In the genomic region with DNA sequence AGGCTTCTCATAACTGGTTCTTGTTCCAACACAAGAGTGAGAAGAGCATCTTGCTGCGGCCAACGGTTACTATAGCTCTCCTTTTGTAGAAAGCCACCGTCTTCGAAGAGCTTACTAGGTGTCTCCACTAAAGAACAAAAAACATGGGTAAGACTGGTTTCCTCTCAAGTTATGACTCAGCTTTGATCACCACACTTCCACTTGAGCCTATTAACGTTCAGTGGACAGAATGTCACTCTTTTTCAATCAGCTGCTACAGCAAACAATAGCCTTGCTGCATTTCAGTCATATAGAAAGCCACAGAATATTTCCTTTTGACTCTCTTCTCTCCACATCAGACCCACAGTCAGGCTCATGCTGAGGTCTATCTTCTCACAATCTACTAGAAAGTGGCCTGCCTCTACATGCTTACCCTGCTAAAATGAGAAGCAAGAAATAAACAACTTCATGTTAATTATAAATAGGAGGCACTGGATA, we compare ENCODE assay signal across 8 cellular contexts.
DNase-seq lines count a peak whose midpoint lies in the region; ATAC-seq and TF ChIP-seq lines count a peak whose summit lies in the region.
"Had no signal": no experiment of that assay in that cellular context is flagged by ENCODE, and none has a peak within 500 bp of the region (broad histone marks: within the 10 kb centered on the region; RNA-seq: fewer than 3 reads in every experiment).

No MANE protein-coding gene starts in this region.

- no peak overlapping the region for H3K4me3 ChIP-seq in esophagus muscularis mucosa
- no peak overlapping the region for H3K4me3 ChIP-seq in MG63
- H3K4me3 ChIP-seq: heart left ventricle had no signal

- peaks cover 4 to 33% (median 30%) of the 10 kb centered on the region in 4 donors for H3K4me1 ChIP-seq in esophagus muscularis mucosa

- H3K9me3 ChIP-seq in esophagus muscularis mucosa: no peaks in the 10 kb centered on the region
- no peaks in the 10 kb centered on the region for H3K9me3 ChIP-seq in MG63
- H3K9me3 ChIP-seq: heart left ventricle had no signal

- H3K27me3 ChIP-seq in esophagus muscularis mucosa (no peaks in the 10 kb centered on the region), MG63 (no peaks in the 10 kb centered on the region)
- H3K27me3 ChIP-seq: heart left ventricle had no signal

- TF ChIP-seq POLR2A in esophagus muscularis mucosa (IDR thresholded peaks at IDR 0.05; ENCODE audit: low read depth): no peak

- peak; percentile 49 for DNase-seq in MV-4-11 (lab: John Stamatoyannopoulos, UW)
- no peak for DNase-seq in esophagus muscularis mucosa (ENCODE audit: extremely low spot score)
- DNase-seq in NCI-H1436 treated with DMSO at 0.1 percent for 48 hours (lab: John Stamatoyannopoulos, UW): no peak
- DNase-seq in MG63: no peak
- no peak for DNase-seq in NCI-H446 (lab: John Stamatoyannopoulos, UW)
- DNase-seq: heart left ventricle had no signal

- intact Hi-C loops in esophagus muscularis mucosa (cut with DNase I): no loop called here

- WGBS in esophagus muscularis mucosa: 85% methylated on average over 5 of the region's 5 CpGs

- H3K27ac ChIP-seq in esophagus muscularis mucosa (replicated peaks in 1 of 4): peak overlapping the region in 3 of 4 donors; percentile 61 to 80 (median 75)

- TF ChIP-seq EP300 in esophagus muscularis mucosa (IDR thresholded peaks at IDR 0.05): no peak

- peak; percentile 92 for ATAC-seq in GM18858 (IDR thresholded peaks at IDR 0.05; ENCODE audit: unreplicated experiment)
- ATAC-seq in GM21737 (IDR thresholded peaks at IDR 0.05; ENCODE audit: unreplicated experiment): peak; percentile 87

- TF ChIP-seq CTCF in esophagus muscularis mucosa (IDR thresholded peaks at IDR 0.05): no peak

- H3K36me3 ChIP-seq in esophagus muscularis mucosa (no peaks in the 10 kb centered on the region), MG63 (no peaks in the 10 kb centered on the region)
- H3K36me3 ChIP-seq: heart left ventricle had no signal
